26 cellular contexts compared by ENCODE assay signal in genomic region chr11:43797866-43798265, GRCh38.
"Had no signal": no experiment of that assay in that cellular context is flagged by ENCODE, and none has a peak within 500 bp of the region (broad histone marks: within the 10 kb centered on the region; RNA-seq: fewer than 3 reads in every experiment).

No MANE protein-coding gene starts in this region.

- H3K9me3 ChIP-seq: left lung, lower lobe of right lung, pancreas, prostate gland, sigmoid colon, spleen, tibial nerve, uterus had no signal

- H3K27me3 ChIP-seq: left lung, neural progenitor cell, pancreas, sigmoid colon, spleen, tibial nerve, uterus had no signal

- H3K4me3 ChIP-seq: left lung, lower lobe of right lung, neural progenitor cell, pancreas, prostate gland, sigmoid colon, spleen, tibial nerve, uterus had no signal

- H3K27ac ChIP-seq: left lung, lower lobe of right lung, neural progenitor cell, pancreas, prostate gland, sigmoid colon, spleen, tibial nerve, uterus had no signal

- H3K4me2 ChIP-seq: neural progenitor cell had no signal

- DNase-seq: hippocampal formation; kidney glomerular epithelial cell; left cardiac atrium; left lung; lower lobe of right lung; mammary epithelial cell; mesenchymal stem cell; naive B cell; natural killer cell; nephron progenitor cell; pancreas; posterior cingulate gyrus; retina; right cardiac atrium; sigmoid colon; small intestine; spleen; stimulated activated CD4-positive, alpha-beta T cell treated with anti-CD3 and anti-CD28 coated beads, Interleukin-4, amount 100 ng/mL, for 24 hours; stimulated activated naive CD4-positive, alpha-beta T cell treated with Interleukin-2 at 50 U/mL for 16 hours; stimulated activated naive CD8-positive, alpha-beta T cell treated with anti-CD3 and anti-CD28 coated beads, Interleukin-15, amount 100 ng/mL, for 72 hours; substantia nigra; uterus had no signal

- H3K9ac ChIP-seq: neural progenitor cell had no signal

- H3K4me1 ChIP-seq: left lung, lower lobe of right lung, neural progenitor cell, pancreas, prostate gland, sigmoid colon, spleen, tibial nerve, uterus had no signal

- H3K36me3 ChIP-seq: neural progenitor cell, pancreas, prostate gland, uterus had no signal

- ATAC-seq: left cardiac atrium; left lung; lower lobe of right lung; natural killer cell; pancreas; right cardiac atrium; stimulated activated memory B cell treated with anti-CD40 and anti-IgM and Interleukin-4, amounts not matched to agents 10 μg/mL and 1 μg/mL and 100 μg/mL, for 72 hours; stimulated activated naive CD8-positive, alpha-beta T cell treated with anti-CD3 and anti-CD28 coated beads, Interleukin-15, amount 100 ng/mL, for 72 hours had no signal

- H2AFZ ChIP-seq: neural progenitor cell had no signal
